ENCODE assay signal across 25 cellular contexts in the genomic region with DNA sequence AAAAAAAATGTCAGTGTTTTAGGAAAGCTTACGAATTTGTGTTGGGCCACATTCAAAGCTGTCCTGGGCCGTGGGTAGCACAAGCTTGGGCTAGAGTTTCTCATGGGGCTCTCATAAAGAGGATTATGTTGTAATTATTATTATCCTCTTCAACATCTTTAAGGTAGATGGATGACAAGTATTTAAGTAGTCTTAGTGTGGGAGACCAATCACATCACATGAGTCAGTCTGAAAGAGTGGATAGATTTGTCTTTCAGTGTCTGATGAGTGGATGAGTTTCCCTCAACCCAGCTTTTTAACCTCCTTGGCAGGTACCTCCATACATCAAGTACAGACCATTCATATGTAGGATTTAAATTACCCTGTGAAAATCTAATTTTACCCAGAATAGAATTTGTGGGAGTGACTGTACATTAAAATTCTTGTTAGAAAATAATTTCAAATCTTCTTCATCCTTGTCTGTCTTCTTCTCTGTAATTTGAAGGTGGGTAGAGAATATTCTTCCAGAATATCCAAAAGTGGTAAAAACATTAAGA. TPM values are rescaled to one million over a fixed set of nuclear protein-coding genes. Genes with fewer than 3 reads are reported as not detected.
DNase-seq lines count a peak whose midpoint lies in the region; ATAC-seq and TF ChIP-seq lines count a peak whose summit lies in the region.
"Had no signal": no experiment of that assay in that cellular context is flagged by ENCODE, and none has a peak within 500 bp of the region (broad histone marks: within the 10 kb centered on the region; RNA-seq: fewer than 3 reads in every experiment).

No MANE protein-coding gene starts in this region.

- no peak overlapping the region for H3K4me3 ChIP-seq in neuronal stem cell (ENCODE audit: low read length in 2 of 2)
- no peak overlapping the region for H3K4me3 ChIP-seq in Peyer's patch
- H3K4me3 ChIP-seq: BLaER1 treated with 17β-estradiol and CSF1 and Interleukin-3, amounts not matched to agents 10 nM and 100 nM; colonic mucosa; GM23248; mucosa of descending colon; sigmoid colon; SK-N-MC; tibial nerve had no signal

- H2BK12ac ChIP-seq in H9 (ENCODE audit: insufficient read length, low read depth, low read length): no peak overlapping the region
- H2BK12ac ChIP-seq in neuronal stem cell (ENCODE audit: low read length): no peak overlapping the region

- no peaks in the 10 kb centered on the region for H4K20me1 ChIP-seq in H9 (ENCODE audit: control insufficient read depth, insufficient read depth, insufficient read length)

- H3K27ac ChIP-seq in H9 (ENCODE audit: insufficient read length, low read depth, low read length) (no peak overlapping the region), neuronal stem cell (replicated peaks; ENCODE audit: low read length) (peak overlapping the region; percentile 14), Peyer's patch (no peak overlapping the region)
- H3K27ac ChIP-seq: BLaER1 treated with 17β-estradiol and CSF1 and Interleukin-3, amounts not matched to agents 10 nM and 100 nM; colonic mucosa; GM23248; HL-60; sigmoid colon; tibial nerve had no signal

- H3K23me2 ChIP-seq in H9 (ENCODE audit: insufficient read length, low read depth, low read length, poor library complexity, severe bottlenecking): no peaks in the 10 kb centered on the region

- H2AK5ac ChIP-seq in H9 (ENCODE audit: insufficient read length, low read length) (no peak overlapping the region), neuronal stem cell (ENCODE audit: low read depth, low read length) (no peak overlapping the region)

- H3K56ac ChIP-seq in H9 (ENCODE audit: insufficient read length, low read depth, low read length): no peak overlapping the region

- DNase-seq in activated CD8-positive, alpha-beta T cell treated with anti-CD3 and anti-CD28 coated beads for 36 hours: no peak
- DNase-seq in activated CD8-positive, alpha-beta T cell treated with anti-CD3 and anti-CD28 coated beads, Interleukin-2, amount 10 ng/mL, durations not matched to agents 7 days and 5 days: no peak
- DNase-seq in H9: no peak
- no peak for DNase-seq in chondrocyte (ENCODE audit: low spot score)
- DNase-seq in neuronal stem cell (ENCODE audit: low spot score): no peak
- no peak for DNase-seq in RPMI8226
- DNase-seq in Peyer's patch: no peak
- DNase-seq: activated naive CD4-positive, alpha-beta T cell treated with anti-CD3 and anti-CD28 coated beads for 36 hours; colonic mucosa; DMS79 treated with DMSO at 0.1 percent for 48 hours; foreskin fibroblast; GM23248; KBM-7; mucosa of descending colon; NCI-H2081; NCI-H526 treated with DMSO at 0.1 percent for 48 hours; PC-3; sigmoid colon; stimulated activated naive CD8-positive, alpha-beta T cell treated with anti-CD3 and anti-CD28 coated beads, Interleukin-15, Interleukin-2, amounts not matched to agents 100 U/mL and 50 U/mL, for 24 hours; T1000 had no signal

- H3K79me2 ChIP-seq in H9 (ENCODE audit: insufficient read depth, low read length): peaks cover 61% of the 10 kb centered on the region

- no CpG with 5 or more reads among the region's 2 CpGs for WGBS in H9 (ENCODE audit: extremely low coverage, insufficient read length, low lambda C conversion rate)
- WGBS in neuronal stem cell (ENCODE audit: extremely low coverage in 2 of 2, insufficient read length in 2 of 2, insufficient replicate concordance in 1 of 2), 2 donors: no CpG with 5 or more reads among the region's 2 CpGs

- no peak overlapping the region for H2BK120ac ChIP-seq in H9 (ENCODE audit: low read depth, low read length, poor library complexity, severe bottlenecking)
- H2BK120ac ChIP-seq in neuronal stem cell (ENCODE audit: low read depth, low read length): no peak overlapping the region

- H3K4me3 Mint-ChIP-seq in activated CD8-positive, alpha-beta T cell treated with anti-CD3 and anti-CD28 coated beads for 36 hours: no peak overlapping the region
- H3K4me3 Mint-ChIP-seq in activated CD8-positive, alpha-beta T cell treated with anti-CD3 and anti-CD28 coated beads, Interleukin-2, amount 10 ng/mL, durations not matched to agents 7 days and 5 days: no peak overlapping the region
- no peak overlapping the region for H3K4me3 Mint-ChIP-seq in H9
- no peak overlapping the region for H3K4me3 Mint-ChIP-seq in chondrocyte (ENCODE audit: unreplicated experiment)
- H3K4me3 Mint-ChIP-seq: activated naive CD4-positive, alpha-beta T cell treated with anti-CD3 and anti-CD28 coated beads for 36 hours had no signal

- no peak overlapping the region for H4K91ac ChIP-seq in H9 (ENCODE audit: insufficient read length, low read depth, low read length)
- no peak overlapping the region for H4K91ac ChIP-seq in neuronal stem cell (ENCODE audit: low read depth, low read length, poor library complexity)

- H3K4me1 Mint-ChIP-seq in activated CD8-positive, alpha-beta T cell treated with anti-CD3 and anti-CD28 coated beads for 36 hours (ENCODE audit: low read depth): peaks cover 54% of the 10 kb centered on the region
- peaks cover 17% of the 10 kb centered on the region for H3K4me1 Mint-ChIP-seq in activated CD8-positive, alpha-beta T cell treated with anti-CD3 and anti-CD28 coated beads, Interleukin-2, amount 10 ng/mL, durations not matched to agents 7 days and 5 days (ENCODE audit: low read depth)
- H3K4me1 Mint-ChIP-seq in H9 (peaks cover 17 to 20% of the 10 kb centered on the region in 2 experiments), chondrocyte (ENCODE audit: low read depth) (peaks cover 43% of the 10 kb centered on the region)

- H3K9ac ChIP-seq in H9 (ENCODE audit: extremely low read depth, insufficient read length, low read length) (no peak overlapping the region), neuronal stem cell (ENCODE audit: low read depth, low read length, poor library complexity) (no peak overlapping the region)
- H3K9ac ChIP-seq: GM23248 had no signal

- ATAC-seq in activated CD8-positive, alpha-beta T cell treated with anti-CD3 and anti-CD28 coated beads for 36 hours: no peak
- ATAC-seq in activated CD8-positive, alpha-beta T cell treated with anti-CD3 and anti-CD28 coated beads, Interleukin-2, amount 10 ng/mL, durations not matched to agents 7 days and 5 days: no peak
- ATAC-seq in GM21825 (IDR thresholded peaks at IDR 0.05; ENCODE audit: unreplicated experiment): no peak
- ATAC-seq: mucosa of descending colon; PC-3; stimulated activated naive CD8-positive, alpha-beta T cell treated with anti-CD3 and anti-CD28 coated beads, Interleukin-15, Interleukin-2, amounts not matched to agents 100 U/mL and 50 U/mL, for 24 hours had no signal

- H2BK20ac ChIP-seq in H9 (ENCODE audit: low read depth, low read length, poor library complexity, severe bottlenecking): no peak overlapping the region

- no peak for TF ChIP-seq POLR2A in Peyer's patch (IDR thresholded peaks at IDR 0.05)

- H3K4ac ChIP-seq in H9 (ENCODE audit: low read depth, low read length) (no peak overlapping the region), neuronal stem cell (ENCODE audit: low read length) (no peak overlapping the region)

- H3K36me3 ChIP-seq in neuronal stem cell (replicated peaks in 1 of 2; ENCODE audit: control insufficient read depth in 2 of 2, insufficient read depth in 2 of 2, low read length in 2 of 2) (peaks cover 6 to 43% of the 10 kb centered on the region in 2 donors), Peyer's patch (no peaks in the 10 kb centered on the region)
- H3K36me3 ChIP-seq: colonic mucosa, sigmoid colon, tibial nerve had no signal

- H3K18ac ChIP-seq in H9 (ENCODE audit: insufficient read length, low read depth, low read length): no peak overlapping the region
- no peak overlapping the region for H3K18ac ChIP-seq in neuronal stem cell (ENCODE audit: low read length)

- peak overlapping the region; percentile 12 for H3K27ac Mint-ChIP-seq in activated CD8-positive, alpha-beta T cell treated with anti-CD3 and anti-CD28 coated beads for 36 hours
- H3K27ac Mint-ChIP-seq in activated CD8-positive, alpha-beta T cell treated with anti-CD3 and anti-CD28 coated beads, Interleukin-2, amount 10 ng/mL, durations not matched to agents 7 days and 5 days: no peak overlapping the region
- H3K27ac Mint-ChIP-seq in H9 (peak overlapping the region in 2 of 3 experiments; percentile 13 to 81; a peak in 3 of 7 replicates), chondrocyte (ENCODE audit: unreplicated experiment) (peak overlapping the region; percentile 57)
- H3K27ac Mint-ChIP-seq: activated naive CD4-positive, alpha-beta T cell treated with anti-CD3 and anti-CD28 coated beads for 36 hours had no signal

- H3K23ac ChIP-seq in H9 (ENCODE audit: insufficient read length, low read depth, low read length) (no peak overlapping the region), neuronal stem cell (ENCODE audit: low read depth, low read length, poor library complexity) (no peak overlapping the region)

- H2BK15ac ChIP-seq in H9 (ENCODE audit: low read depth, low read length) (no peak overlapping the region), neuronal stem cell (ENCODE audit: low read length) (no peak overlapping the region)

- POLR2A ChIA-PET in activated CD8-positive, alpha-beta T cell treated with anti-CD3 and anti-CD28 coated beads for 36 hours (lab: Charles Lee): interaction anchor here (1.6 kb wide), 1 partner anchor 9 kb away, joined by 4 read pairs; no protein-coding TSS in a partner anchor
- POLR2A ChIA-PET in activated CD8-positive, alpha-beta T cell treated with anti-CD3 and anti-CD28 coated beads, Interleukin-2, amount 10 ng/mL, durations not matched to agents 7 days and 5 days (lab: Charles Lee): no interaction called here

- CTCF ChIA-PET in activated CD8-positive, alpha-beta T cell treated with anti-CD3 and anti-CD28 coated beads for 36 hours (lab: Charles Lee): no interaction called here
- CTCF ChIA-PET in activated CD8-positive, alpha-beta T cell treated with anti-CD3 and anti-CD28 coated beads, Interleukin-2, amount 10 ng/mL, durations not matched to agents 7 days and 5 days (lab: Charles Lee): interaction anchor here (0.6 kb wide), 1 partner anchor 264 kb away, joined by 3 read pairs; no protein-coding TSS in a partner anchor

- H2BK5ac ChIP-seq in H9 (ENCODE audit: insufficient read length, low read length) (no peak overlapping the region), neuronal stem cell (ENCODE audit: low read length) (no peak overlapping the region)

- no peak for TF ChIP-seq CTCF in activated CD8-positive, alpha-beta T cell treated with anti-CD3 and anti-CD28 coated beads for 36 hours (IDR thresholded peaks at IDR 0.05)
- no peak for TF ChIP-seq CTCF in H9 (conservative IDR thresholded peaks at IDR 0.05)
- no peak for TF ChIP-seq CTCF in chondrocyte (IDR thresholded peaks at IDR 0.05)
- no peak for TF ChIP-seq CTCF in Peyer's patch (IDR thresholded peaks at IDR 0.05)

- no peak overlapping the region for H3K14ac ChIP-seq in H9 (ENCODE audit: insufficient read depth, low read length)
- H3K14ac ChIP-seq in neuronal stem cell (ENCODE audit: low read length): no peak overlapping the region

- H3K79me1 ChIP-seq in H9 (ENCODE audit: insufficient read depth, low read depth, low read length, poor library complexity, severe bottlenecking) (peaks cover 7% of the 10 kb centered on the region), neuronal stem cell (ENCODE audit: low read depth, low read length) (peaks cover 12% of the 10 kb centered on the region)

- H3K4me1 ChIP-seq in H9 (ENCODE audit: insufficient read depth, low read length): no peaks in the 10 kb centered on the region
- H3K4me1 ChIP-seq in neuronal stem cell (ENCODE audit: control insufficient read depth in 2 of 2, insufficient read depth in 1 of 2, low read depth in 1 of 2, low read length in 2 of 2): no peaks in the 10 kb centered on the region
- peaks cover 0 to 14% (median 3%) of the 10 kb centered on the region in 4 donors for H3K4me1 ChIP-seq in Peyer's patch
- H3K4me1 ChIP-seq: colonic mucosa had no signal

- no peak overlapping the region for H2AFZ ChIP-seq in H9 (ENCODE audit: low read length)
- H2AFZ ChIP-seq in neuronal stem cell (ENCODE audit: low read length): no peak overlapping the region
- H2AFZ ChIP-seq: GM23248 had no signal

- H3K27me3 Mint-ChIP-seq in activated CD8-positive, alpha-beta T cell treated with anti-CD3 and anti-CD28 coated beads for 36 hours: no peaks in the 10 kb centered on the region
- no peaks in the 10 kb centered on the region for H3K27me3 Mint-ChIP-seq in activated CD8-positive, alpha-beta T cell treated with anti-CD3 and anti-CD28 coated beads, Interleukin-2, amount 10 ng/mL, durations not matched to agents 7 days and 5 days (ENCODE audit: low read depth)
- no peaks in the 10 kb centered on the region for H3K27me3 Mint-ChIP-seq in H9 (ENCODE audit: low read depth)
- H3K27me3 Mint-ChIP-seq in chondrocyte (ENCODE audit: low read depth): no peaks in the 10 kb centered on the region

- no peaks in the 10 kb centered on the region for H3K9me3 Mint-ChIP-seq in activated CD8-positive, alpha-beta T cell treated with anti-CD3 and anti-CD28 coated beads for 36 hours
- H3K9me3 Mint-ChIP-seq in activated CD8-positive, alpha-beta T cell treated with anti-CD3 and anti-CD28 coated beads, Interleukin-2, amount 10 ng/mL, durations not matched to agents 7 days and 5 days (ENCODE audit: insufficient read depth): no peaks in the 10 kb centered on the region
- H3K9me3 Mint-ChIP-seq in H9 (no peaks in the 10 kb centered on the region), chondrocyte (ENCODE audit: low read depth) (no peaks in the 10 kb centered on the region)
- H3K9me3 Mint-ChIP-seq: activated naive CD4-positive, alpha-beta T cell treated with anti-CD3 and anti-CD28 coated beads for 36 hours had no signal

- no peak overlapping the region for H4K5ac ChIP-seq in H9 (ENCODE audit: insufficient read length, low read depth, low read length)

- peaks cover 9% of the 10 kb centered on the region for H3K36me3 Mint-ChIP-seq in activated CD8-positive, alpha-beta T cell treated with anti-CD3 and anti-CD28 coated beads for 36 hours (ENCODE audit: low read depth)
- H3K36me3 Mint-ChIP-seq in activated CD8-positive, alpha-beta T cell treated with anti-CD3 and anti-CD28 coated beads, Interleukin-2, amount 10 ng/mL, durations not matched to agents 7 days and 5 days (ENCODE audit: low read depth): peaks cover 17% of the 10 kb centered on the region
- H3K36me3 Mint-ChIP-seq in H9 (ENCODE audit: insufficient read depth in 1 of 3, low read depth in 3 of 3) (peaks cover 0 to 5% (median 0%) of the 10 kb centered on the region in 3 experiments; a peak in 3 of 7 replicates), chondrocyte (ENCODE audit: low read depth) (no peaks in the 10 kb centered on the region)

- H4K8ac ChIP-seq in H9 (replicated peaks; ENCODE audit: insufficient read length, low read depth, low read length) (no peak overlapping the region), neuronal stem cell (ENCODE audit: low read depth, low read length) (no peak overlapping the region)

- no peaks in the 10 kb centered on the region; the same call in 1 of the 2 replicates for H3K27me3 ChIP-seq in H9 (ENCODE audit: insufficient read depth, low read length)
- H3K27me3 ChIP-seq in neuronal stem cell (ENCODE audit: control insufficient read depth in 3 of 3, insufficient read depth in 3 of 3, low read depth in 1 of 3, low read length in 3 of 3): no peaks in the 10 kb centered on the region
- no peaks in the 10 kb centered on the region for H3K27me3 ChIP-seq in Peyer's patch
- H3K27me3 ChIP-seq: BLaER1 treated with 17β-estradiol and CSF1 and Interleukin-3, amounts not matched to agents 10 nM and 100 nM; colonic mucosa; sigmoid colon; tibial nerve had no signal

- H3T11ph ChIP-seq in H9 (ENCODE audit: low read length): no peak overlapping the region

- H3K9me3 ChIP-seq in H9 (ENCODE audit: control insufficient read depth, low read depth, low read length): no peaks in the 10 kb centered on the region
- no peaks in the 10 kb centered on the region for H3K9me3 ChIP-seq in neuronal stem cell (replicated peaks in 1 of 2; ENCODE audit: control insufficient read depth in 2 of 2, insufficient read depth in 1 of 2, low read depth in 1 of 2, low read length in 2 of 2)
- no peaks in the 10 kb centered on the region for H3K9me3 ChIP-seq in Peyer's patch
- H3K9me3 ChIP-seq: BLaER1 treated with 17β-estradiol and CSF1 and Interleukin-3, amounts not matched to agents 10 nM and 100 nM; colonic mucosa; mucosa of descending colon; sigmoid colon; tibial nerve had no signal

- H3K4me2 ChIP-seq in H9 (ENCODE audit: insufficient read depth, insufficient read length, low read length): no peak overlapping the region
- H3K4me2 ChIP-seq in neuronal stem cell (ENCODE audit: insufficient read depth, low read length, poor library complexity, severe bottlenecking): no peak overlapping the region
- H3K4me2 ChIP-seq: BLaER1 treated with 17β-estradiol and CSF1 and Interleukin-3, amounts not matched to agents 10 nM and 100 nM had no signal

- intact Hi-C loops in activated CD8-positive, alpha-beta T cell treated with anti-CD3 and anti-CD28 coated beads for 36 hours (cut with micrococcal nuclease): no loop called here

RNA-seq across cellular contexts. Expression of a gene that starts 17.3 kb away (rescaled TPM):
- total RNA-seq in activated CD8-positive, alpha-beta T cell treated with anti-CD3 and anti-CD28 coated beads for 36 hours: 100 to 1,000 TPM; 159 to 168 TPM
- total RNA-seq in activated CD8-positive, alpha-beta T cell treated with anti-CD3 and anti-CD28 coated beads, Interleukin-2, amount 10 ng/mL, durations not matched to agents 7 days and 5 days: 100 to 1,000 TPM; 164 to 173 TPM
- 130 and 134 TPM in 2 replicates for total RNA-seq in H9 (2021)
- 150 to 151 TPM (median 151 TPM) in 3 replicates for total RNA-seq in chondrocyte
- 73.5 TPM for polyA plus RNA-seq in neuronal stem cell (2013, experiment 1 of 2)
- polyA plus RNA-seq in neuronal stem cell (2013, experiment 2 of 2): 72.8 TPM
- total RNA-seq in Peyer's patch: 100 to 1,000 TPM; 131 to 281 (median 141) TPM
